In the genomic region with DNA sequence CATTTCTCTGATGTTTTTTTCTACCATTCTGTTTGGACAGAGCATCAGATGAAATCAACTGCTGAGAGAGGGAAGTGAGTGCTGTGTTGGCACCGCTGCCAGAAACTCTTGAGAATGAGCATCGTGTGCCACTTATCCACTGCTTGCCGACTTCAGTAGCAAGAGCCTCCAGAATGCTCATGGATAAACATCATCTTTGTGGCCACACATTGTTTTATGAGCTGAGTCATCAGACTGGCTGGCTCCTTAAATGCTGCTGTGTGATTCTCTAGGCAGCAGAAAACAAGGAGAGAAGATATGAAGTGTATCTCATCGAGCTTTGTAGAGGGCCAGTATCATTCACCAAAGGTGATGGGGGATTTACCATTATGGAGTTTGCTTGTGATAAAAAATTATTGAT, we compare ENCODE assay signal across 11 cellular contexts. TPM values are rescaled to one million over a fixed set of nuclear protein-coding genes. Genes with fewer than 3 reads are reported as not detected.
DNase-seq lines count a peak whose midpoint lies in the region; ATAC-seq and TF ChIP-seq lines count a peak whose summit lies in the region.
"Had no signal": no experiment of that assay in that cellular context is flagged by ENCODE, and none has a peak within 500 bp of the region (broad histone marks: within the 10 kb centered on the region; RNA-seq: fewer than 3 reads in every experiment).

No MANE protein-coding gene starts in this region.

- no peak for TF ChIP-seq EP300 in esophagus muscularis mucosa (IDR thresholded peaks at IDR 0.05)

- H3K9me3 ChIP-seq in esophagus muscularis mucosa = no peaks in the 10 kb centered on the region
- H3K9me3 ChIP-seq: BLaER1, pancreas had no signal

- H3K4me3 ChIP-seq in esophagus muscularis mucosa = no peak overlapping the region
- H3K4me3 ChIP-seq: BLaER1, pancreas had no signal

- intact Hi-C loops in esophagus muscularis mucosa (cut with DNase I) = loop anchor here (10.0 kb wide), 1 partner anchor 703 kb away; no protein-coding TSS in a partner anchor

- DNase-seq in SHP77 (lab: John Stamatoyannopoulos, UW) = peak; percentile 34 to 41
- DNase-seq in SHP77 treated with DMSO at 0.1 percent for 48 hours (lab: John Stamatoyannopoulos, UW) = no peak
- DNase-seq in NCI-H510A treated with DMSO at 0.1 percent for 48 hours (lab: John Stamatoyannopoulos, UW) = peak; percentile 86
- peak; percentile 86 for DNase-seq in esophagus muscularis mucosa (ENCODE audit: extremely low spot score)
- DNase-seq in smooth muscle cell of the brain vasculature (ENCODE audit: low read depth, low spot score) = peak; percentile 15
- no peak for DNase-seq in ureter (ENCODE audit: low spot score)
- no peak for DNase-seq in effector CD8-positive, alpha-beta T cell (lab: John Stamatoyannopoulos, UW)
- DNase-seq: erythroblast, pancreas had no signal

- peaks cover 0 to 22% (median 19%) of the 10 kb centered on the region in 4 donors for H3K4me1 ChIP-seq in esophagus muscularis mucosa
- H3K4me1 ChIP-seq: pancreas had no signal

- no peak overlapping the region for H3K27ac ChIP-seq in esophagus muscularis mucosa (replicated peaks in 1 of 4)
- H3K27ac ChIP-seq: BLaER1, pancreas had no signal

- H3K36me3 ChIP-seq in esophagus muscularis mucosa = no peaks in the 10 kb centered on the region
- H3K36me3 ChIP-seq: BLaER1, pancreas had no signal

- no peak for TF ChIP-seq CTCF in esophagus muscularis mucosa (IDR thresholded peaks at IDR 0.05)

- peaks cover 0 to 9% (median 1%) of the 10 kb centered on the region in 4 donors for H3K27me3 ChIP-seq in esophagus muscularis mucosa

- TF ChIP-seq POLR2A in esophagus muscularis mucosa (IDR thresholded peaks at IDR 0.05; ENCODE audit: low read depth) = no peak

- WGBS in esophagus muscularis mucosa = 62% methylated on average over 4 of the region's 4 CpGs

- ATAC-seq in HG02571 (IDR thresholded peaks at IDR 0.05; ENCODE audit: unreplicated experiment) = no peak
- ATAC-seq: pancreas had no signal

RNA-seq across cellular contexts. Expression of a gene that starts 3.4 kb away (rescaled TPM):
- 10 to 100 TPM in 1 of 4 donors, 1 to 10 TPM in 3; 5.4 to 10.6 (median 7.2) TPM for total RNA-seq in esophagus muscularis mucosa
- total RNA-seq in ureter = 6.0 TPM

RNA-seq across cellular contexts. Expression of a gene that starts 54.4 kb away (rescaled TPM):
- total RNA-seq in esophagus muscularis mucosa = 10 to 100 TPM; 20.8 to 31.3 (median 27.2) TPM
- total RNA-seq in ureter = 34.8 TPM

RNA-seq across cellular contexts. Expression of a gene that starts 59.8 kb away (rescaled TPM):
- 10 to 100 TPM in 1 of 4 donors, 1 to 10 TPM in 3; 1.7 to 26.7 (median 4.4) TPM for total RNA-seq in esophagus muscularis mucosa
- total RNA-seq in ureter = 15.0 TPM

Comparison
In these comparisons a context has a peak if more than half of its experiments do, and no peak if none do; other contexts are left out.
1. DNase-seq: peak in SHP77 (2 of 2), NCI-H510A treated with DMSO at 0.1 percent for 48 hours (single experiment), esophagus muscularis mucosa (single experiment) and smooth muscle cell of the brain vasculature (single experiment); none in SHP77 treated with DMSO at 0.1 percent for 48 hours (single experiment), ureter (single experiment) and effector CD8-positive, alpha-beta T cell (single experiment).